14 cellular contexts compared by ENCODE assay signal in the genomic region with DNA sequence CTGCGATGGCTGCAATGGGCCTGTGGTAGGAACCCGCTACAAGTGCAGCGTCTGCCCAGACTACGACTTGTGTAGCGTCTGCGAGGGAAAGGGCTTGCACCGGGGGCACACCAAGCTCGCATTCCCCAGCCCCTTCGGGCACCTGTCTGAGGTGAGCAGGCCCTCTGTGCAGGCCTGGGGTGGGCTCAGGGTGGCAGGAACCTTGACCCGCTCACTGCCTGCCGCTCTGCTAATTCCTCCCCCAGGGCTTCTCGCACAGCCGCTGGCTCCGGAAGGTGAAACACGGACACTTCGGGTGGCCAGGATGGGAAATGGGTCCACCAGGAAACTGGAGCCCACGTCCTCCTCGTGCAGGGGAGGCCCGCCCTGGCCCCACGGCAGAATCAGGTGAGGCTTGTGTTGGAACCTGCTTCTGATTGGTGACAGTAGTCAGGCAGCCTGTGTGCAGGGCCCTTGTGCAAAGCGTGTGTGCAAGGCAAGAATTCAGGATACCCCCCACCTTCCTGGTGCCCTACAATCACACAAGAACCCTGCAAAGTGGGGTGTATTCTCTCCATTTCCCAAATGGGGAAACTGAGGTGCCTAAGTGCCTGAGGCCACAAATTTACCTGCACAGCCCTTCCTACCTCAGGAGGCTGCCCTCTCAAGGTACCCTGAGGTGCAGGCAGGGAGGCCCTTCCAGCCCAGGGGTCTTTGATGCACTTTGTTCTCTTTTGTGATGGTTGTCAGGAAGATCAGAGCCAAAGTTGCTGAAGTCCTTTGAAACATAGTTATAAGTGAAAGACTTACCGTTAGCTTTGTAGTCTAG. TPM values are rescaled to one million over a fixed set of nuclear protein-coding genes. Genes with fewer than 3 reads are reported as not detected.
DNase-seq lines count a peak whose midpoint lies in the region; ATAC-seq and TF ChIP-seq lines count a peak whose summit lies in the region.
"Had no signal": no experiment of that assay in that cellular context is flagged by ENCODE, and none has a peak within 500 bp of the region (broad histone marks: within the 10 kb centered on the region; RNA-seq: fewer than 3 reads in every experiment).

No MANE protein-coding gene starts in this region.

- H3K9ac ChIP-seq in SK-N-SH: no peak overlapping the region

- DNase-seq in SK-N-SH (no peak), endothelial cell (ENCODE audit: low spot score) (no peak), cerebellum (ENCODE audit: low spot score) (no peak)
- no peak for DNase-seq in stimulated activated effector memory CD8-positive, alpha-beta T cell treated with anti-CD3 and anti-CD28 coated beads, Interleukin-12 subunit alpha, Interleukin-12 subunit beta, amount 100 ng/mL, for 72 hours (ENCODE audit: low spot score in 2 of 2)
- DNase-seq: effector CD8-positive, alpha-beta T cell; KBM-7; NCI-H2171 treated with DMSO at 0.1 percent for 48 hours; stimulated activated CD4-positive, alpha-beta T cell treated with anti-CD3 and anti-CD28 coated beads, Interleukin-4, amount 100 ng/mL, for 24 hours had no signal

- H3K9me3 Mint-ChIP-seq in endothelial cell (ENCODE audit: unreplicated experiment): no peaks in the 10 kb centered on the region
- no peaks in the 10 kb centered on the region for H3K9me3 Mint-ChIP-seq in stimulated activated effector memory CD8-positive, alpha-beta T cell treated with anti-CD3 and anti-CD28 coated beads, Interleukin-12 subunit alpha, Interleukin-12 subunit beta, amount 100 ng/mL, for 72 hours
- H3K9me3 Mint-ChIP-seq: WTC11 had no signal

- TF ChIP-seq RAD21 in SK-N-SH (IDR thresholded peaks at IDR 0.05; ENCODE audit: low read length): no peak

- ATAC-seq in SK-N-SH treated with all-trans-retinoic acid at 6 μM for 48 hours: no peak
- no peak for ATAC-seq in stimulated activated effector memory CD8-positive, alpha-beta T cell treated with anti-CD3 and anti-CD28 coated beads, Interleukin-12 subunit alpha, Interleukin-12 subunit beta, amount 100 ng/mL, for 72 hours
- ATAC-seq in GM18858 (IDR thresholded peaks at IDR 0.05; ENCODE audit: unreplicated experiment): no peak
- ATAC-seq: WTC11 had no signal

- H3K9me3 ChIP-seq in SK-N-SH: no peaks in the 10 kb centered on the region
- H3K9me3 ChIP-seq: neutrophil had no signal

- H2AFZ ChIP-seq in SK-N-SH (ENCODE audit: low read depth): no peak overlapping the region

- peaks cover 24% of the 10 kb centered on the region for H3K4me1 Mint-ChIP-seq in endothelial cell (ENCODE audit: unreplicated experiment)
- peaks cover 58% of the 10 kb centered on the region for H3K4me1 Mint-ChIP-seq in stimulated activated effector memory CD8-positive, alpha-beta T cell treated with anti-CD3 and anti-CD28 coated beads, Interleukin-12 subunit alpha, Interleukin-12 subunit beta, amount 100 ng/mL, for 72 hours

- POLR2A ChIA-PET in SK-N-SH (lab: Yijun Ruan, JAX): no interaction called here

- H3K27me3 ChIP-seq in SK-N-SH (ENCODE audit: insufficient read depth): no peaks in the 10 kb centered on the region
- H3K27me3 ChIP-seq: neutrophil had no signal

- WGBS in SK-N-SH (ENCODE audit: low lambda C conversion rate): 85% methylated on average over 9 of the region's 22 CpGs

- H3K27me3 Mint-ChIP-seq in endothelial cell (ENCODE audit: unreplicated experiment): peaks cover 17% of the 10 kb centered on the region

- peaks cover 22 to 27% of the 10 kb centered on the region in 2 experiments for H3K4me1 ChIP-seq in SK-N-SH (ENCODE audit: control insufficient read depth in 1 of 2, insufficient read depth in 2 of 2, low read depth in 1 of 2, low read length in 1 of 2)

- no peak overlapping the region for H3K27ac Mint-ChIP-seq in endothelial cell (ENCODE audit: unreplicated experiment)
- peak overlapping the region; percentile 55 for H3K27ac Mint-ChIP-seq in stimulated activated effector memory CD8-positive, alpha-beta T cell treated with anti-CD3 and anti-CD28 coated beads, Interleukin-12 subunit alpha, Interleukin-12 subunit beta, amount 100 ng/mL, for 72 hours
- H3K27ac Mint-ChIP-seq: WTC11 had no signal

- H3K4me3 ChIP-seq in SK-N-SH (ENCODE audit: low read depth in 2 of 2, low read length in 1 of 2): no peak overlapping the region

- TF ChIP-seq EP300 in SK-N-SH (IDR thresholded peaks at IDR 0.05; ENCODE audit: borderline replicate concordance in 1 of 2, low read depth in 1 of 2, low read length in 1 of 2): no peak

- H4K20me1 ChIP-seq in SK-N-SH (ENCODE audit: insufficient read depth): peaks cover 75% of the 10 kb centered on the region

- peaks cover 16% of the 10 kb centered on the region for H3F3A ChIP-seq in SK-N-SH (replicated peaks; ENCODE audit: insufficient read depth)

- peaks cover 78% of the 10 kb centered on the region for H3K79me2 ChIP-seq in SK-N-SH (ENCODE audit: insufficient read depth)

- no peak overlapping the region for H3K27ac ChIP-seq in SK-N-SH (ENCODE audit: low read depth in 2 of 2, low read length in 1 of 2)
- H3K27ac ChIP-seq: 22Rv1, neutrophil had no signal

- peaks cover 48% of the 10 kb centered on the region for H3K36me3 Mint-ChIP-seq in endothelial cell (ENCODE audit: low read depth, unreplicated experiment)
- H3K36me3 Mint-ChIP-seq in stimulated activated effector memory CD8-positive, alpha-beta T cell treated with anti-CD3 and anti-CD28 coated beads, Interleukin-12 subunit alpha, Interleukin-12 subunit beta, amount 100 ng/mL, for 72 hours: peaks cover 95% of the 10 kb centered on the region

- H3K36me3 ChIP-seq in SK-N-SH (replicated peaks in 1 of 2; ENCODE audit: control insufficient read depth in 1 of 2, insufficient read depth in 2 of 2, low read length in 1 of 2): peaks cover 52 to 59% of the 10 kb centered on the region in 2 experiments

- H3K4me3 Mint-ChIP-seq in endothelial cell (ENCODE audit: unreplicated experiment): peak overlapping the region; percentile 72
- H3K4me3 Mint-ChIP-seq in stimulated activated effector memory CD8-positive, alpha-beta T cell treated with anti-CD3 and anti-CD28 coated beads, Interleukin-12 subunit alpha, Interleukin-12 subunit beta, amount 100 ng/mL, for 72 hours: peak overlapping the region; percentile 88
- H3K4me3 Mint-ChIP-seq: WTC11 had no signal

- no peaks in the 10 kb centered on the region for H3K9me2 ChIP-seq in SK-N-SH

- CTCF ChIA-PET in SK-N-SH (lab: Yijun Ruan, JAX): no interaction called here

- TF ChIP-seq CTCF in SK-N-SH (IDR thresholded peaks at IDR 0.05): no peak
- no peak for TF ChIP-seq CTCF in endothelial cell (IDR thresholded peaks at IDR 0.05; ENCODE audit: unreplicated experiment)

- peak overlapping the region; percentile 75; the same call in 1 of the 2 replicates for H3K4me2 ChIP-seq in SK-N-SH

TF ChIP-seq in SK-N-SH, 30 proteins besides CTCF, POLR2A, EP300 and RAD21 (continues in another document):
- TF ChIP-seq, protein P1, sequence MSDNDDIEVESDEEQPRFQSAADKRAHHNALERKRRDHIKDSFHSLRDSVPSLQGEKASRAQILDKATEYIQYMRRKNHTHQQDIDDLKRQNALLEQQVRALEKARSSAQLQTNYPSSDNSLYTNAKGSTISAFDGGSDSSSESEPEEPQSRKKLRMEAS (IDR thresholded peaks at IDR 0.05; ENCODE audit: low read depth): no peak
- TF ChIP-seq CHD2 (IDR thresholded peaks at IDR 0.05; ENCODE audit: low read length, partially characterized antibody) (no peak), SIN3A (IDR thresholded peaks at IDR 0.05; ENCODE audit: borderline replicate concordance, low read depth, low read length) (no peak), EZH2phosphoT487 (IDR thresholded peaks at IDR 0.05; ENCODE audit: borderline replicate concordance, low read depth) (no peak)

TF ChIP-seq in SK-N-SH treated with all-trans-retinoic acid at 6 μM for 48 hours, 23 proteins besides CTCF, POLR2A, EP300 and RAD21:
- TF ChIP-seq ZNF565 (CRISPR knock-in tag; conservative IDR thresholded peaks at IDR 0.05; ENCODE audit: low read depth) (no peak), TOX (CRISPR knock-in tag; IDR thresholded peaks at IDR 0.05; ENCODE audit: borderline replicate concordance) (no peak)

RNA-seq across cellular contexts. Expression of a gene that starts 3.4 kb away (rescaled TPM):
- polyA plus RNA-seq in SK-N-SH (2012; rRNA removed): 181 and 185 TPM in 2 replicates
- 98.5 and 121 TPM in 2 replicates for polyA plus RNA-seq in SK-N-SH (2012; cell fraction: cytosol; rRNA removed)
- 413 and 442 TPM in 2 replicates for polyA plus RNA-seq in SK-N-SH (2012; cell fraction: nucleus; rRNA removed)
- total RNA-seq in endothelial cell (ENCODE audit: unreplicated experiment) (82.2 TPM), cerebellum (53.8 TPM)

RNA-seq across cellular contexts. Expression of a gene that starts 17.5 kb away (rescaled TPM):
- polyA plus RNA-seq in SK-N-SH (2012; rRNA removed): 174 and 190 TPM in 2 replicates
- polyA plus RNA-seq in SK-N-SH (2012; cell fraction: cytosol; rRNA removed): 120 and 170 TPM in 2 replicates
- polyA plus RNA-seq in SK-N-SH (2012; cell fraction: nucleus; rRNA removed): 434 and 545 TPM in 2 replicates
- total RNA-seq in endothelial cell (ENCODE audit: unreplicated experiment): 163 TPM
- total RNA-seq in cerebellum: 56.1 TPM

RNA-seq across cellular contexts. Expression of a gene that starts 30.4 kb away (rescaled TPM):
- 0.34 and 0.43 TPM in 2 replicates for polyA plus RNA-seq in SK-N-SH (2012; rRNA removed)
- polyA plus RNA-seq in SK-N-SH (2012; cell fraction: cytosol; rRNA removed): 0.14 TPM in 1 of 2 replicates, not detected in the other
- polyA plus RNA-seq in SK-N-SH (2012; cell fraction: nucleus; rRNA removed): 0.67 and 0.75 TPM in 2 replicates
- total RNA-seq in endothelial cell (ENCODE audit: unreplicated experiment): 1.0 TPM
- total RNA-seq in cerebellum: 2.7 TPM
- total RNA-seq: Daoy had no signal

RNA-seq across cellular contexts. Expression of a gene that starts 34.5 kb away (rescaled TPM):
- polyA plus RNA-seq in SK-N-SH (2012; rRNA removed): 32.8 and 34.9 TPM in 2 replicates
- polyA plus RNA-seq in SK-N-SH (2012; cell fraction: cytosol; rRNA removed): 12.4 and 13.7 TPM in 2 replicates
- 283 and 329 TPM in 2 replicates for polyA plus RNA-seq in SK-N-SH (2012; cell fraction: nucleus; rRNA removed)
- total RNA-seq in endothelial cell (ENCODE audit: unreplicated experiment) (38.5 TPM), cerebellum (33.9 TPM)
